In the genomic region with DNA sequence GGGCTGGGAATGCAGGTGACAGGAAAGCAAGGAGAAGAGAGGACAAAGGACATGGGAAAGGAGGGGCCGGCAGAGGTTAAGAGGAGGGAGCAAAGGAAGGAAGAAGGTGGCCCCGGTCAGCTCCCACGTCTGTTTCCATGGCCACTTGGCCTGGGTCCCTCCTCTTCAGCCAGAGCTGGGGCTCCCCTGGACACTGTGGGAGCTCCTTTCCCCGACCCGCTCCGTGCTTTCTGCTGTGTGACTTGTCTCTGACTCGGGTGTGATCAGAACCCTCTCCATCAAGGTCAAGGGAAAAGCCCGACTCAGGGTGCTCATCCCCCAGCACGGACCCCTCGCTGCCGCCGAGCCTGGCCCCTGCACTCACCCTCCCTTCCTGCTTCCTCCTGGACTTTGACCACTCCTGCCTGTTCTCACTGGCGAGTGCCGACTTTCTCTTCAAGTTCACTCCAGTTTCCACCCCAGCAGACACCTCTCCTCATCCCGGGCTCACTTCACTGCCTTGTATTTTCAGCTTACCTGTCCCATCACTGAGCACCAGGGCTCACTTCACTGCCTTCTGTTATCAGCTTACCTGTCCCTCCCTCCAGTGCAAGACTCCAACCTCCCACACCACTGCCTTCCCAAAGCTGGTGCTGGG, we compare ENCODE assay signal across 1 cellular context.
A peak's percentile ranks its signal among the peaks of the same experiment; 100 is the strongest.
TF ChIP-seq lines count a peak whose summit lies in the region.

No MANE protein-coding gene starts in this region.

TF ChIP-seq in HepG2, 621 proteins besides CTCF, POLR2A, EP300 and RAD21 (continues in another document):
- TF ChIP-seq, protein P1, sequence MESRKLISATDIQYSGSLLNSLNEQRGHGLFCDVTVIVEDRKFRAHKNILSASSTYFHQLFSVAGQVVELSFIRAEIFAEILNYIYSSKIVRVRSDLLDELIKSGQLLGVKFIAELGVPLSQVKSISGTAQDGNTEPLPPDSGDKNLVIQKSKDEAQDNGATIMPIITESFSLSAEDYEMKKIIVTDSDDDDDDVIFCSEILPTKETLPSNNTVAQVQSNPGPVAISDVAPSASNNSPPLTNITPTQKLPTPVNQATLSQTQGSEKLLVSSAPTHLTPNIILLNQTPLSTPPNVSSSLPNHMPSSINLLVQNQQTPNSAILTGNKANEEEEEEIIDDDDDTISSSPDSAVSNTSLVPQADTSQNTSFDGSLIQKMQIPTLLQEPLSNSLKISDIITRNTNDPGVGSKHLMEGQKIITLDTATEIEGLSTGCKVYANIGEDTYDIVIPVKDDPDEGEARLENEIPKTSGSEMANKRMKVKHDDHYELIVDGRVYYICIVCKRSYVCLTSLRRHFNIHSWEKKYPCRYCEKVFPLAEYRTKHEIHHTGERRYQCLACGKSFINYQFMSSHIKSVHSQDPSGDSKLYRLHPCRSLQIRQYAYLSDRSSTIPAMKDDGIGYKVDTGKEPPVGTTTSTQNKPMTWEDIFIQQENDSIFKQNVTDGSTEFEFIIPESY (CRISPR knock-in tag; IDR thresholded peaks at IDR 0.05): no peak
- TF ChIP-seq, protein P2, sequence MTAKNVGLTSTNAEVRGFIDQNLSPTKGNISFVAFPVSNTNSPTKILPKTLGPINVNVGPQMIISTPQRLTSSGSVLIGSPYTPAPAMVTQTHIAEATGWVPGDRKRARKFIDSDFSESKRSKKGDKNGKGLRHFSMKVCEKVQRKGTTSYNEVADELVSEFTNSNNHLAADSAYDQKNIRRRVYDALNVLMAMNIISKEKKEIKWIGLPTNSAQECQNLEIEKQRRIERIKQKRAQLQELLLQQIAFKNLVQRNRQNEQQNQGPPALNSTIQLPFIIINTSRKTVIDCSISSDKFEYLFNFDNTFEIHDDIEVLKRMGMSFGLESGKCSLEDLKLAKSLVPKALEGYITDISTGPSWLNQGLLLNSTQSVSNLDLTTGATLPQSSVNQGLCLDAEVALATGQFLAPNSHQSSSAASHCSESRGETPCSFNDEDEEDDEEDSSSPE (CRISPR knock-in tag; IDR thresholded peaks at IDR 0.05): 0 out of 2 replicates have a peak, but pooled peaks have one; percentile 15
- TF ChIP-seq ELF1 (CRISPR knock-in tag; IDR thresholded peaks at IDR 0.05) (0 out of 2 replicates have a peak, but pooled peaks have one; percentile 34), SMARCE1 (IDR thresholded peaks at IDR 0.05; ENCODE audit: borderline replicate concordance) (no peak), ZSCAN31 (CRISPR knock-in tag; IDR thresholded peaks at IDR 0.05; ENCODE audit: low read depth) (0 out of 2 replicates have a peak, but pooled peaks have one; percentile 21), RFX3 (CRISPR knock-in tag; IDR thresholded peaks at IDR 0.05) (no peak), KLF16 (CRISPR knock-in tag; IDR thresholded peaks at IDR 0.05) (0 out of 4 replicates have a peak, but pooled peaks of 1 of the 2 experiments have one; percentile 49), ASH2L (IDR thresholded peaks at IDR 0.05; ENCODE audit: insufficient read length, low read depth, low read length) (peak; percentile 59), HOXA3 (CRISPR knock-in tag; IDR thresholded peaks at IDR 0.05) (no peak), HNF4A (CRISPR knock-in tag; IDR thresholded peaks at IDR 0.05) (peak; percentile 86), ZNF614 (CRISPR knock-in tag; IDR thresholded peaks at IDR 0.05; ENCODE audit: borderline replicate concordance) (0 out of 2 replicates have a peak, but pooled peaks have one; percentile 40), ZBTB7B (CRISPR knock-in tag; IDR thresholded peaks at IDR 0.05) (peak; percentile 74), ZNF234 (CRISPR knock-in tag; conservative IDR thresholded peaks at IDR 0.05) (no peak), TAF1 (CRISPR knock-in tag; IDR thresholded peaks at IDR 0.05) (no peak), IKZF4 (CRISPR knock-in tag; IDR thresholded peaks at IDR 0.05; ENCODE audit: borderline replicate concordance, low read depth, not compliant biosample characterization) (no peak), ZNF552 (CRISPR knock-in tag; IDR thresholded peaks at IDR 0.05; ENCODE audit: borderline replicate concordance) (0 out of 2 replicates have a peak, but pooled peaks have one; percentile 30), ZNF292 (CRISPR knock-in tag; IDR thresholded peaks at IDR 0.05; ENCODE audit: borderline replicate concordance, low read depth) (peak; percentile 78), THAP11 (CRISPR knock-in tag; IDR thresholded peaks at IDR 0.05) (0 out of 2 replicates have a peak, but pooled peaks have one; percentile 22), AHR (CRISPR knock-in tag; IDR thresholded peaks at IDR 0.05) (no peak), ZNF772 (CRISPR knock-in tag; IDR thresholded peaks at IDR 0.05) (peak; percentile 39; the same call in 1 of the 2 replicates), ZNF572 (CRISPR knock-in tag; IDR thresholded peaks at IDR 0.05) (no peak), BORCS8-MEF2B (CRISPR knock-in tag; IDR thresholded peaks at IDR 0.05) (peak; percentile 33; the same call in 1 of the 2 replicates), ZNF605 (CRISPR knock-in tag; IDR thresholded peaks at IDR 0.05) (no peak), HHEX (CRISPR knock-in tag; IDR thresholded peaks at IDR 0.05) (no peak), ZNF331 (CRISPR knock-in tag; IDR thresholded peaks at IDR 0.05) (no peak), ZNF451 (CRISPR knock-in tag; IDR thresholded peaks at IDR 0.05) (no peak), SAP130 (CRISPR knock-in tag; IDR thresholded peaks at IDR 0.05; ENCODE audit: low read depth) (peak; percentile 49; the same call in 1 of the 2 replicates), ZSCAN21 (CRISPR knock-in tag; IDR thresholded peaks at IDR 0.05; ENCODE audit: borderline replicate concordance) (no peak), ZNF296 (CRISPR knock-in tag; conservative IDR thresholded peaks at IDR 0.05) (no peak), HNF4G (IDR thresholded peaks at IDR 0.05; ENCODE audit: borderline replicate concordance, low read depth, low read length) (peak; percentile 57; the same call in 1 of the 2 replicates), HNF4G (CRISPR knock-in tag; IDR thresholded peaks at IDR 0.05; ENCODE audit: borderline replicate concordance, low read depth) (peak; percentile 89; the same call in 1 of the 2 replicates), GABPA (IDR thresholded peaks at IDR 0.05; ENCODE audit: low read depth, low read length) (no peak), GABPA (CRISPR knock-in tag; IDR thresholded peaks at IDR 0.05; ENCODE audit: low read depth) (peak; percentile 48; the same call in 1 of the 2 replicates), PPARG (CRISPR knock-in tag; conservative IDR thresholded peaks at IDR 0.05) (no peak), XRCC5 (optimal IDR thresholded peaks at IDR 0.05; ENCODE audit: low read length) (peak; percentile 31)
- TF ChIP-seq, protein P3, sequence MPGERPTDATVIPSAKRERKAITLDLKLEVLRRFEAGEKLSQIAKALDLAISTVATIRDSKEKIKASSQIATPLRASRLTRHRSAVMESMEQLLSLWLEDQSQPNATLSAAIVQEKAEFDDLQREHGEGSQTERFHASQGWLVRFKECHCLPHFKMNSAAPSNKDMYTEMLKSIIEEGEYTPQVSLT (CRISPR knock-in tag; IDR thresholded peaks at IDR 0.05; ENCODE audit: borderline replicate concordance, low read depth): no peak
- TF ChIP-seq, protein P4, sequence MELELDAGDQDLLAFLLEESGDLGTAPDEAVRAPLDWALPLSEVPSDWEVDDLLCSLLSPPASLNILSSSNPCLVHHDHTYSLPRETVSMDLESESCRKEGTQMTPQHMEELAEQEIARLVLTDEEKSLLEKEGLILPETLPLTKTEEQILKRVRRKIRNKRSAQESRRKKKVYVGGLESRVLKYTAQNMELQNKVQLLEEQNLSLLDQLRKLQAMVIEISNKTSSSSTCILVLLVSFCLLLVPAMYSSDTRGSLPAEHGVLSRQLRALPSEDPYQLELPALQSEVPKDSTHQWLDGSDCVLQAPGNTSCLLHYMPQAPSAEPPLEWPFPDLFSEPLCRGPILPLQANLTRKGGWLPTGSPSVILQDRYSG (CRISPR knock-in tag; IDR thresholded peaks at IDR 0.05): no peak
- TF ChIP-seq, protein P5, sequence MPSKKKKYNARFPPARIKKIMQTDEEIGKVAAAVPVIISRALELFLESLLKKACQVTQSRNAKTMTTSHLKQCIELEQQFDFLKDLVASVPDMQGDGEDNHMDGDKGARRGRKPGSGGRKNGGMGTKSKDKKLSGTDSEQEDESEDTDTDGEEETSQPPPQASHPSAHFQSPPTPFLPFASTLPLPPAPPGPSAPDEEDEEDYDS (CRISPR knock-in tag; IDR thresholded peaks at IDR 0.05): no peak
- TF ChIP-seq, protein P6, sequence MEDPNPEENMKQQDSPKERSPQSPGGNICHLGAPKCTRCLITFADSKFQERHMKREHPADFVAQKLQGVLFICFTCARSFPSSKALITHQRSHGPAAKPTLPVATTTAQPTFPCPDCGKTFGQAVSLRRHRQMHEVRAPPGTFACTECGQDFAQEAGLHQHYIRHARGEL (CRISPR knock-in tag; IDR thresholded peaks at IDR 0.05): no peak
- TF ChIP-seq, protein P7, sequence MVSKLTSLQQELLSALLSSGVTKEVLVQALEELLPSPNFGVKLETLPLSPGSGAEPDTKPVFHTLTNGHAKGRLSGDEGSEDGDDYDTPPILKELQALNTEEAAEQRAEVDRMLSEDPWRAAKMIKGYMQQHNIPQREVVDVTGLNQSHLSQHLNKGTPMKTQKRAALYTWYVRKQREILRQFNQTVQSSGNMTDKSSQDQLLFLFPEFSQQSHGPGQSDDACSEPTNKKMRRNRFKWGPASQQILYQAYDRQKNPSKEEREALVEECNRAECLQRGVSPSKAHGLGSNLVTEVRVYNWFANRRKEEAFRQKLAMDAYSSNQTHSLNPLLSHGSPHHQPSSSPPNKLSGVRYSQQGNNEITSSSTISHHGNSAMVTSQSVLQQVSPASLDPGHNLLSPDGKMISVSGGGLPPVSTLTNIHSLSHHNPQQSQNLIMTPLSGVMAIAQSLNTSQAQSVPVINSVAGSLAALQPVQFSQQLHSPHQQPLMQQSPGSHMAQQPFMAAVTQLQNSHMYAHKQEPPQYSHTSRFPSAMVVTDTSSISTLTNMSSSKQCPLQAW (CRISPR knock-in tag; IDR thresholded peaks at IDR 0.05): peak; percentile 32; the same call in 1 of the 2 replicates
- TF ChIP-seq, protein P8, sequence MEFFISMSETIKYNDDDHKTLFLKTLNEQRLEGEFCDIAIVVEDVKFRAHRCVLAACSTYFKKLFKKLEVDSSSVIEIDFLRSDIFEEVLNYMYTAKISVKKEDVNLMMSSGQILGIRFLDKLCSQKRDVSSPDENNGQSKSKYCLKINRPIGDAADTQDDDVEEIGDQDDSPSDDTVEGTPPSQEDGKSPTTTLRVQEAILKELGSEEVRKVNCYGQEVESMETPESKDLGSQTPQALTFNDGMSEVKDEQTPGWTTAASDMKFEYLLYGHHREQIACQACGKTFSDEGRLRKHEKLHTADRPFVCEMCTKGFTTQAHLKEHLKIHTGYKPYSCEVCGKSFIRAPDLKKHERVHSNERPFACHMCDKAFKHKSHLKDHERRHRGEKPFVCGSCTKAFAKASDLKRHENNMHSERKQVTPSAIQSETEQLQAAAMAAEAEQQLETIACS (CRISPR knock-in tag; IDR thresholded peaks at IDR 0.05): no peak
- TF ChIP-seq, protein P9, sequence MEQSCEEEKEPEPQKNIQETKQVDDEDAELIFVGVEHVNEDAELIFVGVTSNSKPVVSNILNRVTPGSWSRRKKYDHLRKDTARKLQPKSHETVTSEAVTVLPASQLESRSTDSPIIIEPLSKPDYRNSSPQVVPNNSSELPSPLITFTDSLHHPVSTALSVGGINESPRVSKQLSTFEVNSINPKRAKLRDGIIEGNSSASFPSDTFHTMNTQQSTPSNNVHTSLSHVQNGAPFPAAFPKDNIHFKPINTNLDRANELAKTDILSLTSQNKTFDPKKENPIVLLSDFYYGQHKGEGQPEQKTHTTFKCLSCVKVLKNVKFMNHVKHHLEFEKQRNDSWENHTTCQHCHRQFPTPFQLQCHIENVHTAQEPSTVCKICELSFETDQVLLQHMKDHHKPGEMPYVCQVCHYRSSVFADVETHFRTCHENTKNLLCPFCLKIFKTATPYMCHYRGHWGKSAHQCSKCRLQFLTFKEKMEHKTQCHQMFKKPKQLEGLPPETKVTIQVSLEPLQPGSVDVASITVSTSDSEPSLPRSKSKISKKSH (CRISPR knock-in tag; IDR thresholded peaks at IDR 0.05; ENCODE audit: borderline replicate concordance): 0 out of 2 replicates have a peak, but pooled peaks have one; percentile 33
- TF ChIP-seq, protein P10, sequence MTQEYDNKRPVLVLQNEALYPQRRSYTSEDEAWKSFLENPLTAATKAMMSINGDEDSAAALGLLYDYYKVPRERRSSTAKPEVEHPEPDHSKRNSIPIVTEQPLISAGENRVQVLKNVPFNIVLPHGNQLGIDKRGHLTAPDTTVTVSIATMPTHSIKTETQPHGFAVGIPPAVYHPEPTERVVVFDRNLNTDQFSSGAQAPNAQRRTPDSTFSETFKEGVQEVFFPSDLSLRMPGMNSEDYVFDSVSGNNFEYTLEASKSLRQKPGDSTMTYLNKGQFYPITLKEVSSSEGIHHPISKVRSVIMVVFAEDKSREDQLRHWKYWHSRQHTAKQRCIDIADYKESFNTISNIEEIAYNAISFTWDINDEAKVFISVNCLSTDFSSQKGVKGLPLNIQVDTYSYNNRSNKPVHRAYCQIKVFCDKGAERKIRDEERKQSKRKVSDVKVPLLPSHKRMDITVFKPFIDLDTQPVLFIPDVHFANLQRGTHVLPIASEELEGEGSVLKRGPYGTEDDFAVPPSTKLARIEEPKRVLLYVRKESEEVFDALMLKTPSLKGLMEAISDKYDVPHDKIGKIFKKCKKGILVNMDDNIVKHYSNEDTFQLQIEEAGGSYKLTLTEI (CRISPR knock-in tag; conservative IDR thresholded peaks at IDR 0.05): no peak
- TF ChIP-seq, protein P11, sequence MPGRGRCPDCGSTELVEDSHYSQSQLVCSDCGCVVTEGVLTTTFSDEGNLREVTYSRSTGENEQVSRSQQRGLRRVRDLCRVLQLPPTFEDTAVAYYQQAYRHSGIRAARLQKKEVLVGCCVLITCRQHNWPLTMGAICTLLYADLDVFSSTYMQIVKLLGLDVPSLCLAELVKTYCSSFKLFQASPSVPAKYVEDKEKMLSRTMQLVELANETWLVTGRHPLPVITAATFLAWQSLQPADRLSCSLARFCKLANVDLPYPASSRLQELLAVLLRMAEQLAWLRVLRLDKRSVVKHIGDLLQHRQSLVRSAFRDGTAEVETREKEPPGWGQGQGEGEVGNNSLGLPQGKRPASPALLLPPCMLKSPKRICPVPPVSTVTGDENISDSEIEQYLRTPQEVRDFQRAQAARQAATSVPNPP (CRISPR knock-in tag; IDR thresholded peaks at IDR 0.05): no peak
- TF ChIP-seq, protein P12, sequence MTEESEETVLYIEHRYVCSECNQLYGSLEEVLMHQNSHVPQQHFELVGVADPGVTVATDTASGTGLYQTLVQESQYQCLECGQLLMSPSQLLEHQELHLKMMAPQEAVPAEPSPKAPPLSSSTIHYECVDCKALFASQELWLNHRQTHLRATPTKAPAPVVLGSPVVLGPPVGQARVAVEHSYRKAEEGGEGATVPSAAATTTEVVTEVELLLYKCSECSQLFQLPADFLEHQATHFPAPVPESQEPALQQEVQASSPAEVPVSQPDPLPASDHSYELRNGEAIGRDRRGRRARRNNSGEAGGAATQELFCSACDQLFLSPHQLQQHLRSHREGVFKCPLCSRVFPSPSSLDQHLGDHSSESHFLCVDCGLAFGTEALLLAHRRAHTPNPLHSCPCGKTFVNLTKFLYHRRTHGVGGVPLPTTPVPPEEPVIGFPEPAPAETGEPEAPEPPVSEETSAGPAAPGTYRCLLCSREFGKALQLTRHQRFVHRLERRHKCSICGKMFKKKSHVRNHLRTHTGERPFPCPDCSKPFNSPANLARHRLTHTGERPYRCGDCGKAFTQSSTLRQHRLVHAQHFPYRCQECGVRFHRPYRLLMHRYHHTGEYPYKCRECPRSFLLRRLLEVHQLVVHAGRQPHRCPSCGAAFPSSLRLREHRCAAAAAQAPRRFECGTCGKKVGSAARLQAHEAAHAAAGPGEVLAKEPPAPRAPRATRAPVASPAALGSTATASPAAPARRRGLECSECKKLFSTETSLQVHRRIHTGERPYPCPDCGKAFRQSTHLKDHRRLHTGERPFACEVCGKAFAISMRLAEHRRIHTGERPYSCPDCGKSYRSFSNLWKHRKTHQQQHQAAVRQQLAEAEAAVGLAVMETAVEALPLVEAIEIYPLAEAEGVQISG (CRISPR knock-in tag; IDR thresholded peaks at IDR 0.05): no peak
